ENCODE assay signal across 11 cellular contexts in genomic region chr12:55908726-55909512, GRCh38. TPM values are rescaled to one million over a fixed set of nuclear protein-coding genes. Genes with fewer than 3 reads are reported as not detected.
DNase-seq lines count a peak whose midpoint lies in the region; ATAC-seq and TF ChIP-seq lines count a peak whose summit lies in the region.
"Had no signal": no experiment of that assay in that cellular context is flagged by ENCODE, and none has a peak within 500 bp of the region (broad histone marks: within the 10 kb centered on the region; RNA-seq: fewer than 3 reads in every experiment).

No MANE protein-coding gene starts in this region.

- peaks cover 2% of the 10 kb centered on the region for H3K4me1 ChIP-seq in CD8-positive, alpha-beta T cell (ENCODE audit: insufficient read depth, low read length)
- H3K4me1 ChIP-seq in MM.1S (ENCODE audit: low read length) = no peaks in the 10 kb centered on the region

- no peak for TF ChIP-seq CTCF in CD8-positive, alpha-beta T cell (IDR thresholded peaks at IDR 0.05)
- TF ChIP-seq CTCF in osteocyte (IDR thresholded peaks at IDR 0.05) (no peak), MM.1S (IDR thresholded peaks at IDR 0.05; ENCODE audit: low read length) (no peak), endothelial cell (IDR thresholded peaks at IDR 0.05; ENCODE audit: unreplicated experiment) (no peak)

- intact Hi-C loops in CD8-positive, alpha-beta T cell (cut with DNase I, micrococcal nuclease) = no loop called here

- H3K4me1 Mint-ChIP-seq in CD8-positive, alpha-beta T cell (ENCODE audit: low read depth) = peaks cover 15% of the 10 kb centered on the region
- H3K4me1 Mint-ChIP-seq in osteocyte (ENCODE audit: unreplicated experiment) = peaks cover 16% of the 10 kb centered on the region
- peaks cover 1% of the 10 kb centered on the region for H3K4me1 Mint-ChIP-seq in endothelial cell (ENCODE audit: unreplicated experiment)

- H4K20me1 ChIP-seq in MM.1S (ENCODE audit: insufficient read depth, low read length) = no peaks in the 10 kb centered on the region

- no peak overlapping the region for H2AFZ ChIP-seq in MM.1S (ENCODE audit: low read length)

- H3K27ac ChIP-seq in CD8-positive, alpha-beta T cell (ENCODE audit: low read depth, low read length) = no peak overlapping the region
- H3K27ac ChIP-seq in SK-N-MC (peak overlapping the region; percentile 73), MM.1S (ENCODE audit: low read length) (no peak overlapping the region)

- peak overlapping the region; percentile 32 for H3K27ac Mint-ChIP-seq in CD8-positive, alpha-beta T cell
- H3K27ac Mint-ChIP-seq in osteocyte (ENCODE audit: unreplicated experiment) (peak overlapping the region; percentile 71), endothelial cell (ENCODE audit: unreplicated experiment) (no peak overlapping the region)

- no peak overlapping the region for H3K4me3 Mint-ChIP-seq in CD8-positive, alpha-beta T cell
- H3K4me3 Mint-ChIP-seq in osteocyte (ENCODE audit: unreplicated experiment) (no peak overlapping the region), endothelial cell (ENCODE audit: unreplicated experiment) (no peak overlapping the region)

- no peak overlapping the region for H3K4me2 ChIP-seq in MM.1S (ENCODE audit: low read depth, low read length)

- H3F3A ChIP-seq in MM.1S (ENCODE audit: insufficient read depth, low read length) = no peaks in the 10 kb centered on the region

- H3K36me3 ChIP-seq in CD8-positive, alpha-beta T cell (ENCODE audit: insufficient read depth, low read length) = no peaks in the 10 kb centered on the region
- H3K36me3 ChIP-seq in SK-N-MC (ENCODE audit: insufficient read depth, low read length) (peaks cover 11% of the 10 kb centered on the region), MM.1S (replicated peaks; ENCODE audit: insufficient read depth, low read length) (no peaks in the 10 kb centered on the region)

- no peaks in the 10 kb centered on the region for H3K9me3 ChIP-seq in CD8-positive, alpha-beta T cell (ENCODE audit: low read length)
- no peaks in the 10 kb centered on the region for H3K9me3 ChIP-seq in SK-N-MC (ENCODE audit: low read depth, low read length)
- H3K9me3 ChIP-seq in MM.1S (replicated peaks; ENCODE audit: insufficient read depth, low read length) = no peaks in the 10 kb centered on the region

- POLR2A ChIA-PET in CD8-positive, alpha-beta T cell (lab: Charles Lee) = no interaction called here

- H3K9ac ChIP-seq in SK-N-MC (ENCODE audit: insufficient read length) (peak overlapping the region; percentile 32), MM.1S (ENCODE audit: low read length) (no peak overlapping the region)

- DNase-seq in CD8-positive, alpha-beta T cell = no peak
- DNase-seq in SK-N-MC (ENCODE audit: low read depth, low spot score) (no peak), fibroblast of peridontal ligament (ENCODE audit: extremely low read depth) (peak; percentile 13), osteocyte (ENCODE audit: extremely low spot score, unreplicated experiment) (no peak), MM.1S (no peak), endothelial cell (ENCODE audit: low spot score) (no peak), NCI-H82 (lab: John Stamatoyannopoulos, UW) (no peak), HK-2 (ENCODE audit: unreplicated experiment) (no peak)
- DNase-seq: activated CD4-positive, alpha-beta T cell treated with anti-CD3 and anti-CD28 coated beads for 1 hour; stimulated activated naive CD4-positive, alpha-beta T cell had no signal

- H3K9me3 Mint-ChIP-seq in CD8-positive, alpha-beta T cell = no peaks in the 10 kb centered on the region
- H3K9me3 Mint-ChIP-seq in osteocyte (ENCODE audit: unreplicated experiment) (no peaks in the 10 kb centered on the region), endothelial cell (ENCODE audit: unreplicated experiment) (no peaks in the 10 kb centered on the region)

- no peak for ATAC-seq in CD8-positive, alpha-beta T cell

- peaks cover 21% of the 10 kb centered on the region for H3K36me3 Mint-ChIP-seq in CD8-positive, alpha-beta T cell
- peaks cover 6% of the 10 kb centered on the region for H3K36me3 Mint-ChIP-seq in osteocyte (ENCODE audit: unreplicated experiment)
- H3K36me3 Mint-ChIP-seq in endothelial cell (ENCODE audit: low read depth, unreplicated experiment) = peaks cover 6% of the 10 kb centered on the region

- H3K27me3 Mint-ChIP-seq in CD8-positive, alpha-beta T cell (ENCODE audit: low read depth) = no peaks in the 10 kb centered on the region
- no peaks in the 10 kb centered on the region for H3K27me3 Mint-ChIP-seq in osteocyte (ENCODE audit: unreplicated experiment)
- no peaks in the 10 kb centered on the region for H3K27me3 Mint-ChIP-seq in endothelial cell (ENCODE audit: unreplicated experiment)

- H3K4me3 ChIP-seq in CD8-positive, alpha-beta T cell (ENCODE audit: low read depth, low read length) = no peak overlapping the region
- H3K4me3 ChIP-seq in SK-N-MC (no peak overlapping the region), MM.1S (ENCODE audit: low read length) (no peak overlapping the region)
- H3K4me3 ChIP-seq: skin epidermis had no signal

- CTCF ChIA-PET in CD8-positive, alpha-beta T cell (lab: Charles Lee) = interaction anchor here (0.7 kb wide), 1 partner anchor 17 kb away, joined by 3 read pairs; no protein-coding TSS in a partner anchor

- no peaks in the 10 kb centered on the region for H3K9me2 ChIP-seq in MM.1S (replicated peaks; ENCODE audit: insufficient read depth, low read length)

- peaks cover 10% of the 10 kb centered on the region; the same call in 1 of the 2 replicates for H3K79me2 ChIP-seq in MM.1S (ENCODE audit: low read length)

- no peaks in the 10 kb centered on the region for H3K27me3 ChIP-seq in CD8-positive, alpha-beta T cell (ENCODE audit: insufficient read depth, low read length)
- H3K27me3 ChIP-seq in MM.1S (replicated peaks; ENCODE audit: insufficient read depth, low read length) = no peaks in the 10 kb centered on the region

RNA-seq across cellular contexts. Expression of gene PYM1, which starts 18.8 kb away (rescaled TPM):
- 10 to 100 TPM; 10.1 to 11.5 TPM for total RNA-seq in CD8-positive, alpha-beta T cell
- 18.2 and 20.5 TPM in 2 replicates for total RNA-seq in osteocyte
- total RNA-seq in endothelial cell (ENCODE audit: unreplicated experiment) = 58.6 TPM

RNA-seq across cellular contexts. Expression of gene DGKA, which starts 22.0 kb away (rescaled TPM):
- 100 to 1,000 TPM; 585 to 614 TPM for total RNA-seq in CD8-positive, alpha-beta T cell
- total RNA-seq in osteocyte = 63.0 and 70.1 TPM in 2 replicates
- 70.1 TPM for total RNA-seq in endothelial cell (ENCODE audit: unreplicated experiment)

RNA-seq across cellular contexts. Expression of gene PMEL, which starts 56.9 kb away (rescaled TPM):
- total RNA-seq in CD8-positive, alpha-beta T cell = not detected
- total RNA-seq in osteocyte (1.0 and 1.4 TPM in 2 replicates), endothelial cell (ENCODE audit: unreplicated experiment) (136 TPM)

RNA-seq across cellular contexts. Expression of gene CDK2, which starts 57.7 kb away (rescaled TPM):
- total RNA-seq in CD8-positive, alpha-beta T cell = 10 to 100 TPM; 12.8 to 13.5 TPM
- total RNA-seq in osteocyte = 27.3 and 29.6 TPM in 2 replicates
- 43.0 TPM for total RNA-seq in endothelial cell (ENCODE audit: unreplicated experiment)

Comparison
In these comparisons a context has a peak if more than half of its experiments do, and no peak if none do; other contexts are left out.
1. RNA of gene PMEL, which starts 56.9 kb away (total RNA-seq): 136 TPM in endothelial cell (single experiment); 1.0 to 1.4 TPM in osteocyte and not detected in CD8-positive, alpha-beta T cell; every median in the first group is over 10 times any median in the second.